16 cellular contexts compared by ENCODE assay signal in the genomic region with DNA sequence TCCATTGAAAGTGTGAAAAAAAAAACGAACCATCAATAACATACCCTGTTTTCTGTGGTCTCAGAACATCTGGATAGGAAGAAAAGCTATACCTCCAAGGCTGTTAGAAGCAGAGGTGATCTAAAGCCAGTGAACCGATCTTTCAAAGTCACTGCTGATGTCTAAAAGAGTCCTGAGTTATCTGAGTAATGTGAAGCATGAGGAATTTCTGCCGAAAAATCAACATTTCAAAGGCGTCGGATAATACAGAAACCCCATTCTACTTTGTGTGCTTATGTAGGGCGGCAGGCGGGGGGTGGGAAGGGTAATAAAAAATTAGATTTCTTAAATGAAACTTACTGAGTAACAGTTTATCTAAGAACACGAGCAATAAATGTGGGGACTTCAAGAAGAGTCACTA. TPM values are rescaled to one million over a fixed set of nuclear protein-coding genes. Genes with fewer than 3 reads are reported as not detected.
A peak's percentile ranks its signal among the peaks of the same experiment; 100 is the strongest.
DNase-seq lines count a peak whose midpoint lies in the region; ATAC-seq and TF ChIP-seq lines count a peak whose summit lies in the region.
"Had no signal": no experiment of that assay in that cellular context is flagged by ENCODE, and none has a peak within 500 bp of the region (broad histone marks: within the 10 kb centered on the region; RNA-seq: fewer than 3 reads in every experiment).

No MANE protein-coding gene starts in this region.

- H3K36me3 Mint-ChIP-seq in activated naive CD8-positive, alpha-beta T cell, result peaks cover 7% of the 10 kb centered on the region
- peaks cover 11% of the 10 kb centered on the region for H3K36me3 Mint-ChIP-seq in activated naive CD8-positive, alpha-beta T cell treated with anti-CD3 and anti-CD28 coated beads for 36 hours
- H3K36me3 Mint-ChIP-seq in glutamatergic neuron (ENCODE audit: unreplicated experiment), result peaks cover 5% of the 10 kb centered on the region
- H3K36me3 Mint-ChIP-seq in type B pancreatic cell, result peaks cover 6% of the 10 kb centered on the region

- ATAC-seq in HG03457 (IDR thresholded peaks at IDR 0.05; ENCODE audit: unreplicated experiment), result no peak
- ATAC-seq: esophagus mucosa, right cardiac atrium had no signal

- intact Hi-C loops in OCI-LY7 (cut with micrococcal nuclease; ENCODE audit: unreplicated experiment), result no loop called here

- no peaks in the 10 kb centered on the region for H3K27me3 Mint-ChIP-seq in activated naive CD8-positive, alpha-beta T cell
- no peaks in the 10 kb centered on the region for H3K27me3 Mint-ChIP-seq in activated naive CD8-positive, alpha-beta T cell treated with anti-CD3 and anti-CD28 coated beads for 36 hours
- H3K27me3 Mint-ChIP-seq in glutamatergic neuron (ENCODE audit: unreplicated experiment), result peaks cover 13% of the 10 kb centered on the region
- peaks cover 19% of the 10 kb centered on the region for H3K27me3 Mint-ChIP-seq in type B pancreatic cell

- CTCF ChIA-PET in OCI-LY7 (lab: Charles Lee; ENCODE audit: unreplicated experiment), result interaction anchor here (0.6 kb wide), 1 partner anchor 269 kb away, joined by 4 read pairs; no protein-coding TSS in a partner anchor

- no peak for TF ChIP-seq CTCF in OCI-LY7 (conservative IDR thresholded peaks at IDR 0.05; ENCODE audit: low read length)
- TF ChIP-seq CTCF in glutamatergic neuron (IDR thresholded peaks at IDR 0.05; ENCODE audit: partially characterized antibody, unreplicated experiment), result no peak
- TF ChIP-seq CTCF in type B pancreatic cell (conservative IDR thresholded peaks at IDR 0.05), result no peak

- no peaks in the 10 kb centered on the region for H3K9me3 ChIP-seq in OCI-LY7 (ENCODE audit: low read length)

- H3K79me2 ChIP-seq in OCI-LY7 (ENCODE audit: insufficient read depth, low read depth, low read length), result peaks cover 80% of the 10 kb centered on the region

- H3K4me3 Mint-ChIP-seq in activated naive CD8-positive, alpha-beta T cell, result no peak overlapping the region
- no peak overlapping the region for H3K4me3 Mint-ChIP-seq in activated naive CD8-positive, alpha-beta T cell treated with anti-CD3 and anti-CD28 coated beads for 36 hours
- H3K4me3 Mint-ChIP-seq in glutamatergic neuron (ENCODE audit: unreplicated experiment), result peak overlapping the region; percentile 93
- peak overlapping the region; percentile 95 for H3K4me3 Mint-ChIP-seq in type B pancreatic cell
- H3K4me3 Mint-ChIP-seq: memory B cell had no signal

- BruUV-seq in OCI-LY7 (replicated peaks; lab: Mats Ljungman, UMichigan), result no TSS peak

- no peaks in the 10 kb centered on the region for H3K9me2 ChIP-seq in OCI-LY7 (ENCODE audit: insufficient read depth, low read length)

- no peak for DNase-seq in activated naive CD8-positive, alpha-beta T cell treated with anti-CD3 and anti-CD28 coated beads for 36 hours
- DNase-seq in OCI-LY7 (ENCODE audit: low spot score) (no peak), glutamatergic neuron (no peak), type B pancreatic cell (ENCODE audit: extremely low spot score, unreplicated experiment) (no peak), cortex of kidney (lab: John Stamatoyannopoulos, UW) (no peak)
- DNase-seq in stimulated activated naive CD4-positive, alpha-beta T cell (lab: John Stamatoyannopoulos, UW), result no peak
- DNase-seq: activated gamma-delta T cell; brain microvascular endothelial cell; NCI-H187 treated with DMSO at 0.1 percent for 48 hours; NCI-H510A; right cardiac atrium; stimulated activated CD4-positive, alpha-beta T cell treated with anti-CD3 and anti-CD28 coated beads, Interleukin-1b, Interleukin-23, amount 100 ng/mL, for 48 hours had no signal

- peak overlapping the region; percentile 51 for H3K27ac Mint-ChIP-seq in activated naive CD8-positive, alpha-beta T cell
- H3K27ac Mint-ChIP-seq in activated naive CD8-positive, alpha-beta T cell treated with anti-CD3 and anti-CD28 coated beads for 36 hours, result no peak overlapping the region
- H3K27ac Mint-ChIP-seq in glutamatergic neuron (ENCODE audit: unreplicated experiment), result no peak overlapping the region
- no peak overlapping the region for H3K27ac Mint-ChIP-seq in type B pancreatic cell
- H3K27ac Mint-ChIP-seq: memory B cell had no signal

- no peaks in the 10 kb centered on the region for H3K9me3 Mint-ChIP-seq in activated naive CD8-positive, alpha-beta T cell (ENCODE audit: low read depth)
- peaks cover 3% of the 10 kb centered on the region for H3K9me3 Mint-ChIP-seq in activated naive CD8-positive, alpha-beta T cell treated with anti-CD3 and anti-CD28 coated beads for 36 hours
- H3K9me3 Mint-ChIP-seq in glutamatergic neuron (ENCODE audit: unreplicated experiment), result peaks cover 14% of the 10 kb centered on the region
- no peaks in the 10 kb centered on the region for H3K9me3 Mint-ChIP-seq in type B pancreatic cell
- H3K9me3 Mint-ChIP-seq: memory B cell had no signal

- peaks cover 67% of the 10 kb centered on the region for H3K4me1 ChIP-seq in OCI-LY7 (ENCODE audit: insufficient read depth, low read length, poor library complexity, severe bottlenecking)

- peaks cover 10% of the 10 kb centered on the region; the same call in 1 of the 2 replicates for H4K20me1 ChIP-seq in OCI-LY7 (ENCODE audit: insufficient read depth, low read length)

- H2AFZ ChIP-seq in OCI-LY7 (ENCODE audit: low read length), result no peak overlapping the region

- POLR2A ChIA-PET in OCI-LY7 (lab: Charles Lee), result interaction anchor here (0.9 to 3.5 kb wide), 5 partner anchors 17 to 184 kb away, joined by 3 to 16 read pairs (median 6); no protein-coding TSS in a partner anchor

- peak overlapping the region; percentile 94 for H3K4me3 ChIP-seq in OCI-LY7 (ENCODE audit: low read depth, low read length, poor library complexity, severe bottlenecking)

- H3K27ac ChIP-seq in OCI-LY7 (ENCODE audit: low read depth, low read length, poor library complexity, severe bottlenecking), result peak overlapping the region; percentile 70
- H3K27ac ChIP-seq: brain microvascular endothelial cell had no signal

- H3K4me2 ChIP-seq in OCI-LY7 (ENCODE audit: low read length), result peak overlapping the region; percentile 95

- peaks cover 58% of the 10 kb centered on the region for H3K4me1 Mint-ChIP-seq in activated naive CD8-positive, alpha-beta T cell (ENCODE audit: low read depth)
- peaks cover 56% of the 10 kb centered on the region for H3K4me1 Mint-ChIP-seq in activated naive CD8-positive, alpha-beta T cell treated with anti-CD3 and anti-CD28 coated beads for 36 hours
- H3K4me1 Mint-ChIP-seq in glutamatergic neuron (ENCODE audit: low read depth, unreplicated experiment) (peaks cover 33% of the 10 kb centered on the region), type B pancreatic cell (ENCODE audit: unreplicated experiment) (peaks cover 41% of the 10 kb centered on the region)

- peaks cover 35% of the 10 kb centered on the region for H3K36me3 ChIP-seq in OCI-LY7 (ENCODE audit: insufficient read depth, low read length)
- H3K36me3 ChIP-seq: brain microvascular endothelial cell had no signal

RNA-seq across cellular contexts. Expression of a gene that starts 3.9 kb away (rescaled TPM):
- total RNA-seq in activated naive CD8-positive, alpha-beta T cell treated with anti-CD3 and anti-CD28 coated beads for 36 hours, result 1 to 10 TPM; 4.1 to 4.6 TPM
- total RNA-seq in OCI-LY7 (2014; rRNA removed; shearing (Covaris generic)), result 22.7 and 36.3 TPM in 2 replicates
- total RNA-seq in OCI-LY7 (2022) (42.1 and 50.0 TPM in 2 replicates), glutamatergic neuron (ENCODE audit: unreplicated experiment) (18.4 TPM), type B pancreatic cell (ENCODE audit: low replicate concordance) (14.3 and 14.9 TPM in 2 replicates)

Comparison
In these comparisons a context has a peak if more than half of its experiments do, and no peak if none do; other contexts are left out.
1. H3K4me3 Mint-ChIP-seq: peak in glutamatergic neuron (single experiment) and type B pancreatic cell (single experiment); none in activated naive CD8-positive, alpha-beta T cell (single experiment) and activated naive CD8-positive, alpha-beta T cell treated with anti-CD3 and anti-CD28 coated beads for 36 hours (single experiment).